Comparison of ENCODE assay signal across 21 cellular contexts in genomic region chr17:55283256-55283965, GRCh38. TPM values are rescaled to one million over a fixed set of nuclear protein-coding genes. Genes with fewer than 3 reads are reported as not detected.
A peak's percentile ranks its signal among the peaks of the same experiment; 100 is the strongest.
DNase-seq lines count a peak whose midpoint lies in the region; ATAC-seq, FAIRE-seq and TF ChIP-seq lines count a peak whose summit lies in the region.
"Had no signal": no experiment of that assay in that cellular context is flagged by ENCODE, and none has a peak within 500 bp of the region (broad histone marks: within the 10 kb centered on the region; RNA-seq: fewer than 3 reads in every experiment).

No MANE protein-coding gene starts in this region.

- no peaks in the 10 kb centered on the region for H3K79me1 ChIP-seq in mesenchymal stem cell (replicated peaks; ENCODE audit: low read length, poor library complexity, severe bottlenecking)

- no peak overlapping the region for H2AK5ac ChIP-seq in mesenchymal stem cell (ENCODE audit: low read length, severe bottlenecking)

- intact Hi-C loops in lower lobe of right lung (cut with DNase I): no loop called here

- no peak overlapping the region for H3K9ac ChIP-seq in mesenchymal stem cell (ENCODE audit: low read length)

- H4K91ac ChIP-seq in mesenchymal stem cell (ENCODE audit: low read length): no peak overlapping the region

- H3K27ac ChIP-seq in esophagus (ENCODE audit: low read depth in 2 of 2, low read length in 1 of 2): peak overlapping the region; percentile 57 to 95
- H3K27ac ChIP-seq in lower lobe of right lung: peak overlapping the region; percentile 78
- peak overlapping the region; percentile 87 to 95 for H3K27ac ChIP-seq in thoracic aorta
- H3K27ac ChIP-seq in mesenchymal stem cell (ENCODE audit: low read length, poor library complexity, severe bottlenecking): no peak overlapping the region
- H3K27ac ChIP-seq: SJCRH30 had no signal

- no peak overlapping the region for H3K4ac ChIP-seq in mesenchymal stem cell (ENCODE audit: low read depth in 1 of 2, low read length in 2 of 2)

- H4K8ac ChIP-seq in mesenchymal stem cell (ENCODE audit: low read length): no peak overlapping the region

- no peak overlapping the region for H2AFZ ChIP-seq in mesenchymal stem cell (ENCODE audit: low read depth, low read length)

- no peak overlapping the region for H3K18ac ChIP-seq in mesenchymal stem cell (ENCODE audit: low read depth in 1 of 2, low read length in 2 of 2)

- FAIRE-seq in RCC 7860 (lab: Jason Lieb, UNC): peak; percentile 85

- DNase-seq in RCC 7860 (ENCODE audit: low spot score) (peak; percentile 70), lower lobe of right lung (no peak), thoracic aorta (ENCODE audit: low spot score) (no peak), HCEC 1CT (no peak), mesenchymal stem cell (no peak), occipital lobe (lab: John Stamatoyannopoulos, UW) (no peak)
- DNase-seq: activated CD4-positive, alpha-beta T cell treated with anti-CD3 and anti-CD28 coated beads, Interleukin-2, amount 10 ng/mL, durations not matched to agents 7 days and 5 days; activated T-cell treated with anti-CD3 and anti-CD28 coated beads, Interleukin-2, amount 50 U/mL, for 48 hours; anterior cingulate cortex; effector CD4-positive, alpha-beta T cell; foreskin melanocyte; KG1; naive B cell; NCI-H1417; NCI-H2227 treated with DMSO at 0.1 percent for 48 hours; SJCRH30; stimulated activated naive CD4-positive, alpha-beta T cell treated with Interleukin-2 at 50 U/mL for 16 hours had no signal

- no peak overlapping the region for H2BK120ac ChIP-seq in mesenchymal stem cell (ENCODE audit: low read depth, low read length)

- H3K4me1 ChIP-seq in esophagus (ENCODE audit: control insufficient read depth in 2 of 2, insufficient read depth in 2 of 2, low read length in 1 of 2) (peaks cover 5 to 22% of the 10 kb centered on the region in 2 donors), lower lobe of right lung (peaks cover 66% of the 10 kb centered on the region), thoracic aorta (ENCODE audit: control insufficient read depth in 1 of 2, low read depth in 2 of 2) (peaks cover 31 to 84% of the 10 kb centered on the region in 2 donors), mesenchymal stem cell (ENCODE audit: control insufficient read depth, insufficient read depth, low read depth, low read length) (no peaks in the 10 kb centered on the region)
- H3K4me1 ChIP-seq: HAP-1, SJCRH30 had no signal

- peak overlapping the region in 1 of 2 experiments; percentile 9 for H3K23ac ChIP-seq in mesenchymal stem cell (ENCODE audit: low read length in 2 of 2)

- WGBS in esophagus, 2 donors: 61 to 81% methylated on average over 9 of the region's 9 CpGs
- 94% methylated on average over 9 of the region's 9 CpGs for WGBS in mesenchymal stem cell

- H3K9me3 ChIP-seq in esophagus (ENCODE audit: control insufficient read depth in 2 of 2, insufficient read depth in 1 of 2, low read depth in 1 of 2, low read length in 1 of 2): no peaks in the 10 kb centered on the region
- H3K9me3 ChIP-seq in lower lobe of right lung: no peaks in the 10 kb centered on the region
- no peaks in the 10 kb centered on the region for H3K9me3 ChIP-seq in thoracic aorta
- no peaks in the 10 kb centered on the region for H3K9me3 ChIP-seq in mesenchymal stem cell (ENCODE audit: control insufficient read depth, low read length)
- H3K9me3 ChIP-seq: SJCRH30 had no signal

- H3K36me3 ChIP-seq in esophagus (ENCODE audit: control insufficient read depth in 2 of 2, insufficient read depth in 2 of 2, low read length in 1 of 2) (no peaks in the 10 kb centered on the region), lower lobe of right lung (no peaks in the 10 kb centered on the region), thoracic aorta (no peaks in the 10 kb centered on the region), mesenchymal stem cell (ENCODE audit: control insufficient read depth in 1 of 2, insufficient read depth in 2 of 2, low read depth in 1 of 2, low read length in 2 of 2) (no peaks in the 10 kb centered on the region)
- H3K36me3 ChIP-seq: HAP-1, SJCRH30 had no signal

- no peak overlapping the region for H2BK12ac ChIP-seq in mesenchymal stem cell (ENCODE audit: low read length in 2 of 2)

- ATAC-seq in lower lobe of right lung (no peak), thoracic aorta (ENCODE audit: insufficient number of reproducible peaks, low FRiP score, low read depth) (no peak), HG02852 (IDR thresholded peaks at IDR 0.05; ENCODE audit: unreplicated experiment) (no peak)

- H3K4me3 ChIP-seq in esophagus (ENCODE audit: low read depth in 1 of 2, low read length in 2 of 2): no peak overlapping the region
- no peak overlapping the region for H3K4me3 ChIP-seq in lower lobe of right lung
- H3K4me3 ChIP-seq in thoracic aorta: no peak overlapping the region
- H3K4me3 ChIP-seq in mesenchymal stem cell (ENCODE audit: insufficient read depth in 1 of 2, low read depth in 1 of 2, low read length in 2 of 2): no peak overlapping the region
- H3K4me3 ChIP-seq: HAP-1, SJCRH30 had no signal

- H2BK5ac ChIP-seq in mesenchymal stem cell (ENCODE audit: low read depth, low read length, poor library complexity, severe bottlenecking): no peak overlapping the region

- no peak for TF ChIP-seq CTCF in lower lobe of right lung (IDR thresholded peaks at IDR 0.05)
- no peak for TF ChIP-seq CTCF in thoracic aorta (IDR thresholded peaks at IDR 0.05)

- no peak overlapping the region for H2BK15ac ChIP-seq in mesenchymal stem cell (ENCODE audit: low read depth, poor library complexity, severe bottlenecking)

- no peaks in the 10 kb centered on the region for H3K27me3 ChIP-seq in esophagus (ENCODE audit: control insufficient read depth in 1 of 2, insufficient read depth in 2 of 2, low read length in 2 of 2)
- H3K27me3 ChIP-seq in lower lobe of right lung (ENCODE audit: low read depth): no peaks in the 10 kb centered on the region
- no peaks in the 10 kb centered on the region for H3K27me3 ChIP-seq in thoracic aorta (replicated peaks; ENCODE audit: insufficient read depth)
- H3K27me3 ChIP-seq in mesenchymal stem cell (ENCODE audit: control insufficient read depth in 1 of 2, insufficient read depth in 1 of 2, low read length in 2 of 2): no peaks in the 10 kb centered on the region
- H3K27me3 ChIP-seq: SJCRH30 had no signal

- no peak overlapping the region for H3K14ac ChIP-seq in mesenchymal stem cell (ENCODE audit: low read length in 2 of 2)

- no peak overlapping the region for H3K4me2 ChIP-seq in mesenchymal stem cell (ENCODE audit: low read length, poor library complexity, severe bottlenecking)

RNA-seq across cellular contexts. Expression of gene HLF, which starts 18.7 kb away (rescaled TPM):
- 10 to 100 TPM in 1 of 2 donors, 1 to 10 TPM in 1; 6.4 to 12.7 TPM for polyA plus RNA-seq in esophagus
- total RNA-seq in lower lobe of right lung (29.4 TPM), thoracic aorta (10 to 100 TPM; 10.2 to 12.5 TPM), occipital lobe (15.1 TPM)
- not detected for polyA plus RNA-seq in mesenchymal stem cell (2013, experiment 1 of 2)
- polyA plus RNA-seq in mesenchymal stem cell (2013, experiment 2 of 2): not detected
- polyA plus RNA-seq: BJ had no signal
